2 cellular contexts compared by ENCODE assay signal in genomic region chr12:132145334-132145733, GRCh38.
TF ChIP-seq lines count a peak whose summit lies in the region.

No MANE protein-coding gene starts in this region.

TF ChIP-seq in SK-N-SH, 30 proteins besides CTCF, POLR2A, EP300 and RAD21 (continued from another document):
- TF ChIP-seq, protein P1, sequence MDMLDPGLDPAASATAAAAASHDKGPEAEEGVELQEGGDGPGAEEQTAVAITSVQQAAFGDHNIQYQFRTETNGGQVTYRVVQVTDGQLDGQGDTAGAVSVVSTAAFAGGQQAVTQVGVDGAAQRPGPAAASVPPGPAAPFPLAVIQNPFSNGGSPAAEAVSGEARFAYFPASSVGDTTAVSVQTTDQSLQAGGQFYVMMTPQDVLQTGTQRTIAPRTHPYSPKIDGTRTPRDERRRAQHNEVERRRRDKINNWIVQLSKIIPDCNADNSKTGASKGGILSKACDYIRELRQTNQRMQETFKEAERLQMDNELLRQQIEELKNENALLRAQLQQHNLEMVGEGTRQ (IDR thresholded peaks at IDR 0.05; ENCODE audit: borderline replicate concordance, low read depth, low read length), result no peak
- TF ChIP-seq CHD2 (IDR thresholded peaks at IDR 0.05; ENCODE audit: low read length, partially characterized antibody) (no peak), TCF12 (IDR thresholded peaks at IDR 0.05) (no peak)
TF ChIP-seq in SK-N-SH: peak in this region for 0.

TF ChIP-seq in SK-N-SH treated with all-trans-retinoic acid at 6 μM for 48 hours, 23 proteins besides CTCF, POLR2A, EP300 and RAD21 (continued from another document):
- TF ChIP-seq, protein P2, sequence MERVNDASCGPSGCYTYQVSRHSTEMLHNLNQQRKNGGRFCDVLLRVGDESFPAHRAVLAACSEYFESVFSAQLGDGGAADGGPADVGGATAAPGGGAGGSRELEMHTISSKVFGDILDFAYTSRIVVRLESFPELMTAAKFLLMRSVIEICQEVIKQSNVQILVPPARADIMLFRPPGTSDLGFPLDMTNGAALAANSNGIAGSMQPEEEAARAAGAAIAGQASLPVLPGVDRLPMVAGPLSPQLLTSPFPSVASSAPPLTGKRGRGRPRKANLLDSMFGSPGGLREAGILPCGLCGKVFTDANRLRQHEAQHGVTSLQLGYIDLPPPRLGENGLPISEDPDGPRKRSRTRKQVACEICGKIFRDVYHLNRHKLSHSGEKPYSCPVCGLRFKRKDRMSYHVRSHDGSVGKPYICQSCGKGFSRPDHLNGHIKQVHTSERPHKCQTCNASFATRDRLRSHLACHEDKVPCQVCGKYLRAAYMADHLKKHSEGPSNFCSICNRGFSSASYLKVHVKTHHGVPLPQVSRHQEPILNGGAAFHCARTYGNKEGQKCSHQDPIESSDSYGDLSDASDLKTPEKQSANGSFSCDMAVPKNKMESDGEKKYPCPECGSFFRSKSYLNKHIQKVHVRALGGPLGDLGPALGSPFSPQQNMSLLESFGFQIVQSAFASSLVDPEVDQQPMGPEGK (CRISPR knock-in tag; IDR thresholded peaks at IDR 0.05; ENCODE audit: borderline replicate concordance), result no peak
- TF ChIP-seq SNAI2 (CRISPR knock-in tag; IDR thresholded peaks at IDR 0.05), result no peak
- TF ChIP-seq PPARA (CRISPR knock-in tag; IDR thresholded peaks at IDR 0.05; ENCODE audit: borderline replicate concordance), result no peak
- no peak for TF ChIP-seq TOX (CRISPR knock-in tag; IDR thresholded peaks at IDR 0.05; ENCODE audit: borderline replicate concordance)
- TF ChIP-seq ISL1 (CRISPR knock-in tag; IDR thresholded peaks at IDR 0.05), result no peak
